Comparison of ENCODE assay signal across 9 cellular contexts in the genomic region with DNA sequence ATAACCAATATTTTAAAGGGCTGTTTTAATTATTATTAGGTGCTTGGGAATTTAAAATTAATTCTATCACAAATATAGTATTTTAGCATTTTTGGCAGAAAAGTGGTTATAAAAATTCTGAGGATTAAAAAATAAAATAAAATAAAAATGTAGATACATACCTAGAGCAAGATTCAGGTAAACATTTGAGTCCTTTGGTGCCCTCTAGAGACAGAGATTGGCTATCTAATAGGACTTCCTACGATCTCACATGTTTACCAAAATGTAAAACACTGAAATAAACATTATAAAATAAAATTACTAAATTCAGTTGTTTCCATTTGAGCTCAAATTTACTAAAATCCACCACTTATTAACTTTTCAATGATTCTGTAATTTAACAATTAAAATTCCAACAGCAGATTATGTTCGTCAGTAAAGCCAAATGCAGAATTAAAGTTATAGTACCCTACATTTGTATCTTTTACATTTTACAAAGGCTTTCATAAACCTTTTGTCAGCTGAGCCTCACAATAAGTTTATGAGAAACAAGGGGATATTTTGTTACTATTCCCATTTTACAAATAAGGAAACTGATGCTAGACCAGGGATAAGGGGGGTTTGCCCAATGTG. TPM values are rescaled to one million over a fixed set of nuclear protein-coding genes. Genes with fewer than 3 reads are reported as not detected.
DNase-seq lines count a peak whose midpoint lies in the region; ATAC-seq, FAIRE-seq and TF ChIP-seq lines count a peak whose summit lies in the region.
"Had no signal": no experiment of that assay in that cellular context is flagged by ENCODE, and none has a peak within 500 bp of the region (broad histone marks: within the 10 kb centered on the region; RNA-seq: fewer than 3 reads in every experiment).

No MANE protein-coding gene starts in this region.

- no peak overlapping the region for H3K9ac ChIP-seq in kidney (ENCODE audit: low read length in 2 of 2)

- FAIRE-seq in TTC549 (lab: Jason Lieb, UNC), result peak; percentile 15
- peak; percentile 50 for FAIRE-seq in kidney (lab: Jason Lieb, UNC)

- H3K36me3 ChIP-seq in BE2C (no peaks in the 10 kb centered on the region), H7 (replicated peaks; ENCODE audit: control insufficient read depth, insufficient read depth, low read length) (peaks cover 5% of the 10 kb centered on the region; the same call in 1 of the 2 replicates), kidney (ENCODE audit: control insufficient read depth in 1 of 2, insufficient read depth in 2 of 2, low read length in 2 of 2) (no peaks in the 10 kb centered on the region)

- TF ChIP-seq CTCF in BE2C (IDR thresholded peaks at IDR 0.05; ENCODE audit: low read depth, low read length), result peak; percentile 65
- TF ChIP-seq CTCF in kidney (IDR thresholded peaks at IDR 0.05; ENCODE audit: borderline replicate concordance, extremely low read depth, insufficient read depth), result no peak

- ATAC-seq in HG03175 (IDR thresholded peaks at IDR 0.05; ENCODE audit: unreplicated experiment), result no peak
- ATAC-seq: naive thymus-derived CD4-positive, alpha-beta T cell had no signal

- H3K27me3 ChIP-seq in BE2C (no peaks in the 10 kb centered on the region), H7 (ENCODE audit: control insufficient read depth, insufficient read depth, low read length) (no peaks in the 10 kb centered on the region)

- H3K9me3 ChIP-seq in BE2C, result no peaks in the 10 kb centered on the region
- H3K9me3 ChIP-seq in kidney (ENCODE audit: control insufficient read depth in 1 of 2, low read length in 2 of 2), result no peaks in the 10 kb centered on the region

- no peak overlapping the region for H3K4me3 ChIP-seq in BE2C (ENCODE audit: low read depth, low read length)
- no peak overlapping the region for H3K4me3 ChIP-seq in H7 (ENCODE audit: insufficient read depth, low read depth, low read length)
- H3K4me3 ChIP-seq in kidney (ENCODE audit: low read length in 2 of 2), result no peak overlapping the region

- intact Hi-C loops in kidney (cut with DNase I), result no loop called here

- peaks cover 15% of the 10 kb centered on the region for H3K4me1 ChIP-seq in BE2C
- H3K4me1 ChIP-seq in kidney (ENCODE audit: control insufficient read depth in 1 of 2, insufficient read depth in 1 of 2, low read depth in 1 of 2, low read length in 2 of 2), result no peaks in the 10 kb centered on the region

- DNase-seq in BE2C (no peak), H7 (peak; percentile 9), kidney (no peak), T-helper 1 cell (no peak)
- DNase-seq in activated naive CD4-positive, alpha-beta T cell treated with anti-CD3 and anti-CD28 coated beads, Interleukin-2, amount 50 U/mL, for 16 hours, result no peak
- DNase-seq in stimulated activated CD8-positive, alpha-beta memory T cell treated with anti-CD3 and anti-CD28 coated beads, Interleukin-4, amount 100 ng/mL, for 48 hours, result no peak

- H3K27ac ChIP-seq in kidney (ENCODE audit: low read depth in 2 of 2, low read length in 2 of 2), result no peak overlapping the region

RNA-seq across cellular contexts. Expression of gene SLC36A4, which starts 27.7 kb away (rescaled TPM):
- polyA plus RNA-seq in BE2C (2012; ENCODE audit: insufficient read depth, insufficient read length, low read depth), result 12.0 TPM
- 7.9 and 9.7 TPM in 2 replicates for total RNA-seq in H7 (2014; rRNA removed; shearing (Covaris generic))
- total RNA-seq in kidney, result 19.4 TPM
- polyA plus RNA-seq in kidney (ENCODE audit: insufficient read depth, low read depth, low replicate concordance), result 8.2 TPM
